Comparison of ENCODE assay signal across 29 cellular contexts in the genomic region with DNA sequence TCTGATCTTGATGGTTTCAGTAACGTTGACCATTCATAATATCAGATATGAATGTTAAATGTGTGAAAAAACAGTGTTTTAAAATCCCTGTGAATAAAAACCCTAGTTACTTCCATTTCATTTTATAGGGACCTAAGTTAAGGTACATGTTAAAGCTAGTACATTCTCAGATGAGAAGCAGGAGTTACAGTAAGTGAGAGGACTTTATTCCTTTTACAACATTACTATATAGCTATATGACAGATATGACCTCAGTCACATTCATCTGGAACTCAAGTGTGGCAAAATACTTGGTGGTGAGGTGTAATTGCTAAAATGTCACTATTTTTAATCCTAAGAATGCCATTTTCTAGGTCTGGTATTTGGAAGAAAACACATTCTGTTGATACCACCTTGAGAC.
"Had no signal": no experiment of that assay in that cellular context is flagged by ENCODE, and none has a peak within 500 bp of the region (broad histone marks: within the 10 kb centered on the region; RNA-seq: fewer than 3 reads in every experiment).

No MANE protein-coding gene starts in this region.

- H3K27me3 ChIP-seq: neutrophil, pancreas, right lobe of liver, sigmoid colon, stomach, thyroid gland, tibial nerve, upper lobe of left lung, vagina had no signal

- H3K27ac Mint-ChIP-seq: natural killer cell treated with Interleukin-12 subunit alpha and Interleukin-12 subunit beta and Interleukin-15 and Interleukin-18, amount 100 ng/mL, for 72 hours; nephron progenitor cell; progenitor cell of endocrine pancreas; stimulated activated naive B cell treated with anti-CD40 and anti-IgM and Interleukin-4, amounts not matched to agents 10 μg/mL and 1 μg/mL and 100 μg/mL, for 72 hours; stimulated activated naive CD8-positive, alpha-beta T cell treated with anti-CD3 and anti-CD28 coated beads, Interleukin-15, Interleukin-2, amounts not matched to agents 100 ng/mL and 50 ng/mL, for 24 hours had no signal

- ATAC-seq: natural killer cell treated with Interleukin-12 subunit alpha and Interleukin-12 subunit beta and Interleukin-15 and Interleukin-18, amount 100 ng/mL, for 72 hours; pancreas; psoas muscle; right cardiac atrium; right lobe of liver; stimulated activated naive B cell treated with anti-CD40 and anti-IgM and Interleukin-4, amounts not matched to agents 10 μg/mL and 1 μg/mL and 100 μg/mL, for 72 hours had no signal

- H3K4me3 Mint-ChIP-seq: natural killer cell treated with Interleukin-12 subunit alpha and Interleukin-12 subunit beta and Interleukin-15 and Interleukin-18, amount 100 ng/mL, for 72 hours; nephron progenitor cell; neural crest cell; stimulated activated effector memory CD8-positive, alpha-beta T cell treated with anti-CD3 and anti-CD28 coated beads, Interleukin-12 subunit alpha, Interleukin-12 subunit beta, amount 100 ng/mL, for 72 hours; stimulated activated naive B cell treated with anti-CD40 and anti-IgM and Interleukin-4, amounts not matched to agents 10 μg/mL and 1 μg/mL and 100 μg/mL, for 72 hours; stimulated activated naive CD8-positive, alpha-beta T cell treated with anti-CD3 and anti-CD28 coated beads, Interleukin-15, Interleukin-2, amounts not matched to agents 100 ng/mL and 50 ng/mL, for 24 hours had no signal

- H3K4me1 ChIP-seq: pancreas, psoas muscle, right lobe of liver, upper lobe of left lung, vagina had no signal

- FAIRE-seq: pancreas, small intestine, urothelium cell line had no signal

- H3K9me3 Mint-ChIP-seq: natural killer cell treated with Interleukin-12 subunit alpha and Interleukin-12 subunit beta and Interleukin-15 and Interleukin-18, amount 100 ng/mL, for 72 hours; nephron progenitor cell; neural crest cell; stimulated activated effector memory CD8-positive, alpha-beta T cell treated with anti-CD3 and anti-CD28 coated beads, Interleukin-12 subunit alpha, Interleukin-12 subunit beta, amount 100 ng/mL, for 72 hours; stimulated activated naive B cell treated with anti-CD40 and anti-IgM and Interleukin-4, amounts not matched to agents 10 μg/mL and 1 μg/mL and 100 μg/mL, for 72 hours; stimulated activated naive CD8-positive, alpha-beta T cell treated with anti-CD3 and anti-CD28 coated beads, Interleukin-15, Interleukin-2, amounts not matched to agents 100 ng/mL and 50 ng/mL, for 24 hours had no signal

- H3K27me3 Mint-ChIP-seq: natural killer cell treated with Interleukin-12 subunit alpha and Interleukin-12 subunit beta and Interleukin-15 and Interleukin-18, amount 100 ng/mL, for 72 hours; progenitor cell of endocrine pancreas; stimulated activated naive B cell treated with anti-CD40 and anti-IgM and Interleukin-4, amounts not matched to agents 10 μg/mL and 1 μg/mL and 100 μg/mL, for 72 hours; stimulated activated naive CD8-positive, alpha-beta T cell treated with anti-CD3 and anti-CD28 coated beads, Interleukin-15, Interleukin-2, amounts not matched to agents 100 ng/mL and 50 ng/mL, for 24 hours had no signal

- H3K9me3 ChIP-seq: neutrophil, pancreas, psoas muscle, right lobe of liver, sigmoid colon, stomach, thoracic aorta, thyroid gland, tibial nerve, upper lobe of left lung, vagina had no signal

- H3K36me3 ChIP-seq: neutrophil, pancreas, right lobe of liver, stomach, thoracic aorta, thyroid gland, tibial nerve, upper lobe of left lung had no signal

- H3K4me3 ChIP-seq: pancreas, psoas muscle, right lobe of liver, sigmoid colon, stomach, thoracic aorta, thyroid gland, tibial nerve, upper lobe of left lung, vagina had no signal

- DNase-seq: nephron progenitor cell; nucleus accumbens; pancreas; posterior cingulate gyrus; psoas muscle; right cardiac atrium; right lobe of liver; sigmoid colon; small intestine; stimulated activated CD4-positive, alpha-beta T cell treated with anti-CD3 and anti-CD28 coated beads, Interleukin-15, amount 100 ng/mL, for 24 hours; stimulated activated CD4-positive, alpha-beta T cell treated with anti-CD3 and anti-CD28 coated beads, Interleukin-2, amount 100 ng/mL, for 24 hours; stimulated activated CD4-positive, alpha-beta T cell treated with anti-CD3 and anti-CD28 coated beads, Interleukin-2, amount 100 ng/mL, for 48 hours; stimulated activated CD4-positive, alpha-beta T cell treated with anti-CD3 and anti-CD28 coated beads, Interleukin-4, amount 100 ng/mL, for 24 hours; stimulated activated naive B cell treated with anti-CD40 and anti-IgM and Interleukin-4, amounts not matched to agents 10 μg/mL and 1 μg/mL and 100 μg/mL, for 72 hours; stimulated activated naive CD4-positive, alpha-beta T cell treated with Interleukin-2 at 50 U/mL for 16 hours; stomach; thyroid gland; trophoblast cell; upper lobe of left lung had no signal

- H3K27ac ChIP-seq: neutrophil, pancreas, psoas muscle, right lobe of liver, sigmoid colon, stomach, thoracic aorta, thyroid gland, tibial nerve, upper lobe of left lung, vagina had no signal

- H3K36me3 Mint-ChIP-seq: natural killer cell treated with Interleukin-12 subunit alpha and Interleukin-12 subunit beta and Interleukin-15 and Interleukin-18, amount 100 ng/mL, for 72 hours had no signal

- H3K4me1 Mint-ChIP-seq: nephron progenitor cell; neural crest cell; stimulated activated naive B cell treated with anti-CD40 and anti-IgM and Interleukin-4, amounts not matched to agents 10 μg/mL and 1 μg/mL and 100 μg/mL, for 72 hours had no signal
